ENCODE assay signal across 8 cellular contexts in genomic region chr6:34237722-34238506, GRCh38. TPM values are rescaled to one million over a fixed set of nuclear protein-coding genes. Genes with fewer than 3 reads are reported as not detected.
DNase-seq lines count a peak whose midpoint lies in the region; ATAC-seq lines count a peak whose summit lies in the region.

No MANE protein-coding gene starts in this region.

- peak overlapping the region; percentile 97 for H3K27ac Mint-ChIP-seq in stimulated activated naive B cell treated with anti-CD40 and anti-IgM and Interleukin-4, amounts not matched to agents 10 μg/mL and 1 μg/mL and 100 μg/mL, for 72 hours

- peak; percentile 1 for ATAC-seq in GM18502 (IDR thresholded peaks at IDR 0.05; ENCODE audit: poor library complexity, unreplicated experiment)
- peak; percentile 7 to 10 for ATAC-seq in stimulated activated naive B cell treated with anti-CD40 and anti-IgM and Interleukin-4, amounts not matched to agents 10 μg/mL and 1 μg/mL and 100 μg/mL, for 72 hours (replicated peaks)

- H2BK5ac ChIP-seq in mesendoderm (ENCODE audit: low read length): peak overlapping the region; percentile 43

- DNase-seq in AG08395 (ENCODE audit: low spot score): peak; percentile 43
- DNase-seq in NCI-H1092 treated with DMSO at 0.1 percent for 48 hours (lab: John Stamatoyannopoulos, UW): peak; percentile 35
- DNase-seq in activated CD4-positive, alpha-beta T cell treated with anti-CD3 and anti-CD28 coated beads, Interleukin-2, amount 50 U/mL, for 24 hours (ENCODE audit: low read depth in 1 of 2, low spot score in 1 of 2): peak; percentile 57 to 63
- peak; percentile 62 for DNase-seq in effector CD8-positive, alpha-beta T cell (lab: John Stamatoyannopoulos, UW)
- DNase-seq in mesendoderm: peak; percentile 63
- no peak for DNase-seq in stimulated activated naive B cell treated with anti-CD40 and anti-IgM and Interleukin-4, amounts not matched to agents 10 μg/mL and 1 μg/mL and 100 μg/mL, for 72 hours
- no peak for DNase-seq in NCI-H187 treated with DMSO at 0.1 percent for 48 hours (lab: John Stamatoyannopoulos, UW)

- no peaks in the 10 kb centered on the region for H3K27me3 Mint-ChIP-seq in stimulated activated naive B cell treated with anti-CD40 and anti-IgM and Interleukin-4, amounts not matched to agents 10 μg/mL and 1 μg/mL and 100 μg/mL, for 72 hours

- no peak overlapping the region for H2AK5ac ChIP-seq in mesendoderm (ENCODE audit: low read length)

- H3K79me2 ChIP-seq in mesendoderm (ENCODE audit: control insufficient read depth, insufficient read depth, low read length): peaks cover 54% of the 10 kb centered on the region

- peak overlapping the region; percentile 29 for H3K4me2 ChIP-seq in mesendoderm (ENCODE audit: low read length)

- peaks cover 16% of the 10 kb centered on the region for H3K4me1 ChIP-seq in mesendoderm (ENCODE audit: control insufficient read depth, low read depth, low read length)

- H3K4ac ChIP-seq in mesendoderm (ENCODE audit: low read depth, low read length): peak overlapping the region; percentile 66

- H3K4me3 Mint-ChIP-seq in stimulated activated naive B cell treated with anti-CD40 and anti-IgM and Interleukin-4, amounts not matched to agents 10 μg/mL and 1 μg/mL and 100 μg/mL, for 72 hours: peak overlapping the region; percentile 89 to 90

- no CpG with 5 or more reads among the region's 64 CpGs for WGBS in mesendoderm (ENCODE audit: extremely low coverage, insufficient coverage, low lambda C conversion rate)

- H3K56ac ChIP-seq in mesendoderm (ENCODE audit: low read length): peak overlapping the region; percentile 93

- peaks cover 17 to 45% of the 10 kb centered on the region in 2 donors for H3K36me3 Mint-ChIP-seq in stimulated activated naive B cell treated with anti-CD40 and anti-IgM and Interleukin-4, amounts not matched to agents 10 μg/mL and 1 μg/mL and 100 μg/mL, for 72 hours

- peak overlapping the region; percentile 89 for H3K9ac ChIP-seq in mesendoderm (ENCODE audit: low read length)

- peak overlapping the region; percentile 56 for H3K4me3 ChIP-seq in mesendoderm (ENCODE audit: low read length)

- peak overlapping the region; percentile 88 for H3K27ac ChIP-seq in mesendoderm (ENCODE audit: low read depth, low read length)

- H4K5ac ChIP-seq in mesendoderm (ENCODE audit: low read length): no peak overlapping the region

- no peak overlapping the region for H4K8ac ChIP-seq in mesendoderm (ENCODE audit: low read depth, low read length)

- H2BK120ac ChIP-seq in mesendoderm (ENCODE audit: low read depth, low read length): peak overlapping the region; percentile 3

- peak overlapping the region; percentile 98 for H3K18ac ChIP-seq in mesendoderm (ENCODE audit: low read length)

- no peaks in the 10 kb centered on the region for H3K9me3 Mint-ChIP-seq in stimulated activated naive B cell treated with anti-CD40 and anti-IgM and Interleukin-4, amounts not matched to agents 10 μg/mL and 1 μg/mL and 100 μg/mL, for 72 hours

- H3K23ac ChIP-seq in mesendoderm (ENCODE audit: low read length): peak overlapping the region; percentile 86

- H3K79me1 ChIP-seq in mesendoderm (ENCODE audit: low read length): peaks cover 17% of the 10 kb centered on the region

- H3K36me3 ChIP-seq in mesendoderm (ENCODE audit: control insufficient read depth, insufficient read depth, low read length): peaks cover 20% of the 10 kb centered on the region

- H3K27me3 ChIP-seq in mesendoderm (ENCODE audit: insufficient read depth, low read length, poor library complexity): no peaks in the 10 kb centered on the region

- peaks cover 39 to 69% of the 10 kb centered on the region in 2 donors for H3K4me1 Mint-ChIP-seq in stimulated activated naive B cell treated with anti-CD40 and anti-IgM and Interleukin-4, amounts not matched to agents 10 μg/mL and 1 μg/mL and 100 μg/mL, for 72 hours

- H2BK15ac ChIP-seq in mesendoderm (replicated peaks; ENCODE audit: low read depth): no peak overlapping the region

RNA-seq across cellular contexts. Expression of gene HMGA1, which starts 1.2 kb away (rescaled TPM):
- polyA plus RNA-seq in mesendoderm (2013, experiment 1 of 2): 3,300 TPM
- 3,237 TPM for polyA plus RNA-seq in mesendoderm (2013, experiment 2 of 2)

RNA-seq across cellular contexts. Expression of gene SMIM29, which starts 10.9 kb away (rescaled TPM):
- 4.7 TPM for polyA plus RNA-seq in mesendoderm (2013, experiment 1 of 2)
- 4.6 TPM for polyA plus RNA-seq in mesendoderm (2013, experiment 2 of 2)

Comparison
In these comparisons a context has a peak if more than half of its experiments do, and no peak if none do; other contexts are left out.
1. DNase-seq: peak in AG08395 (single experiment), NCI-H1092 treated with DMSO at 0.1 percent for 48 hours (single experiment), activated CD4-positive, alpha-beta T cell treated with anti-CD3 and anti-CD28 coated beads, Interleukin-2, amount 50 U/mL, for 24 hours (2 of 2), effector CD8-positive, alpha-beta T cell (single experiment) and mesendoderm (single experiment); none in stimulated activated naive B cell treated with anti-CD40 and anti-IgM and Interleukin-4, amounts not matched to agents 10 μg/mL and 1 μg/mL and 100 μg/mL, for 72 hours (single experiment) and NCI-H187 treated with DMSO at 0.1 percent for 48 hours (single experiment).